Comparison of ENCODE assay signal across 1 cellular context in the genomic region with DNA sequence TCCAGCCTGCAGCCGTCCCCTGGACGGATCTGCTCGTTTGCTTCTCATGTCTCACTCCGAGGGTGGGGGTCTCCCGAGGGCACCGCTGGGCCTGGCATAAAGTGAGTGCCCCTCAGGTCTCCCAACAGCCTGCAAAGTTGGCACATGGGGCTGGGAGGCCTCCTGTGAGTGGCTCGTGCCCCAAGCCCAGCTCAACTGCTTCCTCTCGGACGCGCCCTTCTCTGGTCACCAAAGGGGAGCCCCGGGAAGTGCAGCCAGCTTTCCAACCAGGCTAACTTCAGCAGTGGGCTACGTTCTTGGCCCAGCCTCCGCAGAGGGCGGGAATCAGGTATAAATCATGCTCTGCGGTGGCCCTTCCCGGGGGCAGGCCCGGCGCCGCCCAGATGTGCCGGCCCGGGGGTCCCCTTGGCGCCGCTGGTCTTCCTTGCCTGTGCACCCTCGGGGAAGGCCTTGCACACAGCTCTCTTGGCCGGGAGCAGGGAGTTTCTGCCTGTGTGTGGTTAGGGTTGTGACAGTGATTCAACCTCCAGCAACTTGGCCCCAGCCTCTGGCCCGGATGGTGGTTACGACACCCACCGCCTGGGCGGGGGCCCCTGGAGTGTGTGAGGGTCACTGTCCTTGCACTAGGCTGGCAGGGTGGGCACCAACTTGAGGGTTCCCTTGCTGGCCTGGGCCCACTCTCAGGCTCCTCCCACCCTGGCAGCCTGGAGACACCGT.
TF ChIP-seq lines count a peak whose summit lies in the region.

No MANE protein-coding gene starts in this region.

TF ChIP-seq in H1, 55 proteins besides CTCF, POLR2A, EP300 and RAD21 (continued from another document):
- TF ChIP-seq GTF2F1 (IDR thresholded peaks at IDR 0.05; ENCODE audit: borderline replicate concordance, low read depth, low read length) (no peak), SP4 (IDR thresholded peaks at IDR 0.05; ENCODE audit: low read length) (no peak), HDAC6 (IDR thresholded peaks at IDR 0.05; ENCODE audit: low read depth, low read length) (no peak), YY1 (IDR thresholded peaks at IDR 0.05; ENCODE audit: low read depth, low read length) (no peak), TAF1 (IDR thresholded peaks at IDR 0.05; ENCODE audit: low read depth, low read length) (no peak), ZNF274 (IDR thresholded peaks at IDR 0.05; ENCODE audit: borderline replicate concordance, extremely low read depth, low read length) (no peak), PHF8 (conservative IDR thresholded peaks at IDR 0.05; ENCODE audit: low read depth, low read length) (no peak), CHD7 (IDR thresholded peaks at IDR 0.05; ENCODE audit: insufficient replicate concordance, low read length) (no peak), CHD2 (IDR thresholded peaks at IDR 0.05; ENCODE audit: low read length) (no peak), SIX5 (IDR thresholded peaks at IDR 0.05; ENCODE audit: low read depth, low read length) (no peak), GABPA (IDR thresholded peaks at IDR 0.05; ENCODE audit: borderline replicate concordance, insufficient read depth, low read length) (no peak), BACH1 (IDR thresholded peaks at IDR 0.05; ENCODE audit: low read length) (no peak), SP2 (IDR thresholded peaks at IDR 0.05; ENCODE audit: low read length) (no peak), CHD1 (IDR thresholded peaks at IDR 0.05; ENCODE audit: low read depth, low read length) (no peak), TAF7 (optimal IDR thresholded peaks at IDR 0.05; ENCODE audit: borderline replicate concordance, low read depth, low read length) (no peak), ASH2L (IDR thresholded peaks at IDR 0.05; ENCODE audit: low read length) (no peak), POU5F1 (IDR thresholded peaks at IDR 0.05; ENCODE audit: low read depth, low read length) (no peak)
